ENCODE assay signal across 17 cellular contexts in genomic region chr11:35131760-35132159, GRCh38. TPM values are rescaled to one million over a fixed set of nuclear protein-coding genes. Genes with fewer than 3 reads are reported as not detected.
A peak's percentile ranks its signal among the peaks of the same experiment; 100 is the strongest.
DNase-seq lines count a peak whose midpoint lies in the region; ATAC-seq and TF ChIP-seq lines count a peak whose summit lies in the region.
"Had no signal": no experiment of that assay in that cellular context is flagged by ENCODE, and none has a peak within 500 bp of the region (broad histone marks: within the 10 kb centered on the region; RNA-seq: fewer than 3 reads in every experiment).

No MANE protein-coding gene starts in this region.

- BruUV-seq in MCF 10A (replicated peaks; lab: Mats Ljungman, UMichigan) = no TSS peak
- BruUV-seq in mammary epithelial cell (replicated peaks; lab: Mats Ljungman, UMichigan) = no TSS peak
- BruUV-seq in Panc1 (replicated peaks; lab: Mats Ljungman, UMichigan) = no TSS peak

- H3K9me3 ChIP-seq in mammary epithelial cell (replicated peaks; ENCODE audit: insufficient read depth, low read length) = no peaks in the 10 kb centered on the region
- H3K9me3 ChIP-seq in Panc1 (ENCODE audit: control insufficient read depth, insufficient read depth, low read depth, low read length) = no peaks in the 10 kb centered on the region
- H3K9me3 ChIP-seq: BE2C, SJCRH30 had no signal

- H3K27me3 Mint-ChIP-seq in MCF 10A (ENCODE audit: insufficient read depth, unreplicated experiment) = peaks cover 4% of the 10 kb centered on the region
- H3K27me3 Mint-ChIP-seq in memory B cell = no peaks in the 10 kb centered on the region
- H3K27me3 Mint-ChIP-seq: CD8-positive, alpha-beta memory T cell had no signal

- TF ChIP-seq CTCF in MCF 10A (IDR thresholded peaks at IDR 0.05; ENCODE audit: unreplicated experiment) (no peak), mammary epithelial cell (conservative IDR thresholded peaks at IDR 0.05 in 1 of 2, IDR thresholded peaks at IDR 0.05 in 1 of 2; ENCODE audit: extremely low read depth in 1 of 2, insufficient read depth in 1 of 2, low read depth in 1 of 2, low read length in 2 of 2) (no peak), Panc1 (IDR thresholded peaks at IDR 0.05) (no peak)

- 61% methylated on average over 4 of the region's 4 CpGs for WGBS in mammary epithelial cell (ENCODE audit: low coverage, missing lambda C conversion rate)

- H3K4me2 ChIP-seq in mammary epithelial cell (ENCODE audit: insufficient read depth, low read depth, low read length) = no peak overlapping the region

- H3K4me1 Mint-ChIP-seq in MCF 10A (ENCODE audit: insufficient read depth, unreplicated experiment) (peaks cover 5% of the 10 kb centered on the region), memory B cell (peaks cover 35% of the 10 kb centered on the region)

- H3K36me3 Mint-ChIP-seq in MCF 10A (ENCODE audit: insufficient read depth, unreplicated experiment) (no peaks in the 10 kb centered on the region), memory B cell (no peaks in the 10 kb centered on the region)

- dilution Hi-C loops in mammary epithelial cell (cut with HindIII; ENCODE audit: low sequenced_read_pairs) = loop anchor here (5.0 kb wide), 1 partner anchor 51 kb away; no protein-coding TSS in a partner anchor

- no peaks in the 10 kb centered on the region for H4K20me1 ChIP-seq in mammary epithelial cell (ENCODE audit: insufficient read depth, low read length)

- H3K27me3 ChIP-seq in mammary epithelial cell (ENCODE audit: insufficient read depth, low read length) = no peaks in the 10 kb centered on the region
- no peaks in the 10 kb centered on the region for H3K27me3 ChIP-seq in Panc1 (ENCODE audit: control insufficient read depth, insufficient read depth, low read length)
- H3K27me3 ChIP-seq: BE2C, SJCRH30 had no signal

- CTCF ChIA-PET in MCF 10A (lab: Yijun Ruan, JAX) = interaction anchor here (1.2 kb wide), 1 partner anchor 35 kb away, joined by 3 read pairs; no protein-coding TSS in a partner anchor
- CTCF ChIA-PET in mammary epithelial cell (lab: Charles Lee; ENCODE audit: low non-redundant PET) = no interaction called here
- CTCF ChIA-PET in Panc1 (lab: Charles Lee) = no interaction called here

- intact Hi-C loops in MCF 10A (cut with micrococcal nuclease) = no loop called here
- intact Hi-C loops in mammary epithelial cell (cut with micrococcal nuclease) = no loop called here
- intact Hi-C loops in Panc1 (cut with micrococcal nuclease; ENCODE audit: unreplicated experiment) = no loop called here

- H3K4me3 Mint-ChIP-seq in MCF 10A (ENCODE audit: unreplicated experiment) (no peak overlapping the region), memory B cell (no peak overlapping the region)

- H3K9ac ChIP-seq in mammary epithelial cell (ENCODE audit: insufficient read depth, low read length) = no peak overlapping the region

- H3K9me3 Mint-ChIP-seq in MCF 10A (ENCODE audit: unreplicated experiment) = no peaks in the 10 kb centered on the region
- no peaks in the 10 kb centered on the region for H3K9me3 Mint-ChIP-seq in memory B cell
- H3K9me3 Mint-ChIP-seq: CD8-positive, alpha-beta memory T cell had no signal

- H3K36me3 ChIP-seq in mammary epithelial cell (ENCODE audit: insufficient read depth, low read length) = no peaks in the 10 kb centered on the region
- H3K36me3 ChIP-seq in Panc1 (ENCODE audit: control insufficient read depth, insufficient read depth, low read length) = no peaks in the 10 kb centered on the region
- H3K36me3 ChIP-seq: BE2C, SJCRH30 had no signal

- ATAC-seq in Panc1 = no peak
- ATAC-seq in memory B cell (ENCODE audit: low read depth) = no peak

- no peaks in the 10 kb centered on the region for H3K79me2 ChIP-seq in mammary epithelial cell (ENCODE audit: insufficient read depth, low read length)

- H3K4me1 ChIP-seq in mammary epithelial cell (ENCODE audit: insufficient read depth, low read length) (no peaks in the 10 kb centered on the region), Panc1 (ENCODE audit: control insufficient read depth, insufficient read depth, low read length) (peaks cover 21% of the 10 kb centered on the region)
- H3K4me1 ChIP-seq: BE2C, SJCRH30 had no signal

- DNase-seq in MCF 10A (ENCODE audit: unreplicated experiment) = no peak
- no peak for DNase-seq in mammary epithelial cell
- DNase-seq in Panc1 (ENCODE audit: low read depth, low spot score) = no peak
- DNase-seq in memory B cell (ENCODE audit: low spot score in 2 of 2) = no peak
- DNase-seq in NK-92 treated with Interleukin-12 subunit alpha and Interleukin-12 subunit beta, amount 100 ng/mL, for 24 hours (lab: John Stamatoyannopoulos, UW) = no peak
- DNase-seq in effector CD4-positive, alpha-beta T cell = no peak
- DNase-seq in T-helper 1 cell = no peak
- DNase-seq: BE2C; CD8-positive, alpha-beta memory T cell; DMS53; GOT3; KBM-7; NCI-H1436; NCI-H2029; NCI-H345; NCI-H526; SJCRH30 had no signal

- H3K4me3 ChIP-seq in mammary epithelial cell (replicated peaks in 1 of 3; ENCODE audit: insufficient read depth in 1 of 3, low read depth in 2 of 3, low read length in 3 of 3) = no peak overlapping the region
- no peak overlapping the region for H3K4me3 ChIP-seq in Panc1 (ENCODE audit: low read depth in 2 of 2, low read length in 2 of 2)
- H3K4me3 ChIP-seq: SJCRH30 had no signal

- peak overlapping the region; percentile 38 for H3K27ac Mint-ChIP-seq in MCF 10A (ENCODE audit: low read depth, unreplicated experiment)
- H3K27ac Mint-ChIP-seq in memory B cell = peak overlapping the region; percentile 13

- H2AFZ ChIP-seq in mammary epithelial cell (ENCODE audit: low read depth, low read length) = no peak overlapping the region

- in situ Hi-C loops in mammary epithelial cell (cut with MboI; ENCODE audit: low sequenced_read_pairs in 2 of 2) (no loop called here), Panc1 (cut with HindIII; ENCODE audit: low pct_unique_long_range_greater_than_20kb, low sequenced_read_pairs) (no loop called here)

- H3K27ac ChIP-seq in mammary epithelial cell (ENCODE audit: insufficient read depth, low read depth, low read length) (no peak overlapping the region), Panc1 (ENCODE audit: low read length) (peak overlapping the region; percentile 62; the same call in 1 of the 2 replicates)
- H3K27ac ChIP-seq: SJCRH30 had no signal

- POLR2A ChIA-PET in MCF 10A (lab: Yijun Ruan, JAX) = interaction anchor here (1.0 to 1.1 kb wide), 2 partner anchors 9 to 205 kb away, joined by 3 read pairs; no protein-coding TSS in a partner anchor
- POLR2A ChIA-PET in Panc1 (lab: Charles Lee) = no interaction called here

RNA-seq across cellular contexts. Expression of gene CD44, which starts 7.2 kb away (rescaled TPM):
- total RNA-seq in MCF 10A (2022) (323 and 446 TPM in 2 replicates), mammary epithelial cell (1,000 to 10,000 TPM; 1,362 to 2,544 TPM), Panc1 (2021; ENCODE audit: unreplicated experiment) (1,819 TPM)
- 2,091 TPM for polyA plus RNA-seq in mammary epithelial cell
- 2,638 TPM for polyA minus RNA-seq in mammary epithelial cell
- 1,270 TPM for polyA plus RNA-seq in Panc1 (2012; ENCODE audit: insufficient read length)
